ENCODE assay signal across 9 cellular contexts in the genomic region with DNA sequence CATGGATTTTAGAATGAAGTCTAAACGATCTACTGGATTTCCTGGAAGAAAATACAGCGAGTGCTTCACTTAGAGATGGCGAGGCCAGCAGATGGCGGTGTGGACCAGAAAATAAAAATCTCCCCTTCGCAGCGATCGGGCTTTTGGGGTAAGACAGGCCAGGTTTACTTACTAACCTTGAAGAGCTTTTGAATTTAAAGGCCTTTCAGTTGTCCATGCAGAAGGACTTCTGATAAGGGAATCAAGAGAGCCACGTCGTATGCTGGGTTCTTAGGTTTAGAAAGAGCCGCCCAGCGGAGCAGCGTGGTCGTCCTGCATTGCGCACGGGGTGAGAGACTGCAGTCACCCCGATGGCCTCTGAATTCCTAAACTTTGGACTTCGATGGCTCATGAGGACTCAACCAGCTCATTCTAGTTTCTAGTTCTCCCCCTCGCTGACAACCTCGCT.
DNase-seq lines count a peak whose midpoint lies in the region; ATAC-seq, FAIRE-seq and TF ChIP-seq lines count a peak whose summit lies in the region.
"Had no signal": no experiment of that assay in that cellular context is flagged by ENCODE, and none has a peak within 500 bp of the region (broad histone marks: within the 10 kb centered on the region; RNA-seq: fewer than 3 reads in every experiment).

No MANE protein-coding gene starts in this region.

- CTCF ChIA-PET in naive thymus-derived CD4-positive, alpha-beta T cell (lab: Charles Lee) = interaction anchor here (0.9 kb wide), 1 partner anchor 9 kb away, joined by 3 read pairs; no protein-coding TSS in a partner anchor

- H3K27me3 Mint-ChIP-seq in activated CD4-positive, alpha-beta T cell treated with anti-CD3 and anti-CD28 coated beads, Interleukin-2, amount 10 ng/mL, durations not matched to agents 24 days and 14 days = peaks cover 14% of the 10 kb centered on the region
- peaks cover 13 to 32% (median 30%) of the 10 kb centered on the region in 5 donors for H3K27me3 Mint-ChIP-seq in naive thymus-derived CD4-positive, alpha-beta T cell

- no peaks in the 10 kb centered on the region for H3K36me3 Mint-ChIP-seq in activated CD4-positive, alpha-beta T cell treated with anti-CD3 and anti-CD28 coated beads, Interleukin-2, amount 10 ng/mL, durations not matched to agents 24 days and 14 days (ENCODE audit: low read depth)
- no peaks in the 10 kb centered on the region for H3K36me3 Mint-ChIP-seq in naive thymus-derived CD4-positive, alpha-beta T cell

- TF ChIP-seq CTCF in esophagus squamous epithelium (IDR thresholded peaks at IDR 0.05) = peak; percentile 27 to 63 (median 56)

- H3K9me3 ChIP-seq in esophagus squamous epithelium = no peaks in the 10 kb centered on the region
- no peaks in the 10 kb centered on the region for H3K9me3 ChIP-seq in naive thymus-derived CD4-positive, alpha-beta T cell (ENCODE audit: control insufficient read depth in 2 of 3, low read length in 3 of 3)

- H3K4me1 ChIP-seq in esophagus squamous epithelium = peaks cover 0 to 9% (median 0%) of the 10 kb centered on the region in 3 donors
- H3K4me1 ChIP-seq in naive thymus-derived CD4-positive, alpha-beta T cell (ENCODE audit: control insufficient read depth in 2 of 2, insufficient read depth in 2 of 2, low read length in 2 of 2) = no peaks in the 10 kb centered on the region

- H3K27me3 ChIP-seq in esophagus squamous epithelium = peaks cover 0 to 67% (median 0%) of the 10 kb centered on the region in 4 donors
- H3K27me3 ChIP-seq in naive thymus-derived CD4-positive, alpha-beta T cell (ENCODE audit: control insufficient read depth in 2 of 2, insufficient read depth in 2 of 2, low read length in 2 of 2) = no peaks in the 10 kb centered on the region

- TF ChIP-seq POLR2A in esophagus squamous epithelium (IDR thresholded peaks at IDR 0.05) (no peak), GM12892 (IDR thresholded peaks at IDR 0.05; ENCODE audit: low read depth, low read length) (no peak)

- POLR2A ChIA-PET in naive thymus-derived CD4-positive, alpha-beta T cell (lab: Charles Lee) = no interaction called here

- peak overlapping the region in 1 of 4 donors; percentile 21 for H3K4me3 ChIP-seq in esophagus squamous epithelium
- H3K4me3 ChIP-seq in naive thymus-derived CD4-positive, alpha-beta T cell (ENCODE audit: low read length) = no peak overlapping the region

- peaks cover 3% of the 10 kb centered on the region for H3K4me1 Mint-ChIP-seq in activated CD4-positive, alpha-beta T cell treated with anti-CD3 and anti-CD28 coated beads, Interleukin-2, amount 10 ng/mL, durations not matched to agents 24 days and 14 days
- peaks cover 0 to 5% (median 4%) of the 10 kb centered on the region in 7 donors for H3K4me1 Mint-ChIP-seq in naive thymus-derived CD4-positive, alpha-beta T cell

- 31 to 41% methylated on average over 19 of the region's 19 CpGs for WGBS in esophagus squamous epithelium, 2 donors

- intact Hi-C loops in activated CD4-positive, alpha-beta T cell treated with anti-CD3 and anti-CD28 coated beads, Interleukin-2, amount 10 ng/mL, durations not matched to agents 24 days and 14 days (cut with micrococcal nuclease) = loop anchor here (1.0 kb wide), 1 partner anchor 668 kb away; no protein-coding TSS in a partner anchor
- intact Hi-C loops in esophagus squamous epithelium (cut with DNase I) = no loop called here
- intact Hi-C loops in naive thymus-derived CD4-positive, alpha-beta T cell (cut with micrococcal nuclease) = loop anchor here (1.0 kb wide), 2 partner anchors 668 to 669 kb away; no protein-coding TSS in a partner anchor

- H3K36me3 ChIP-seq in esophagus squamous epithelium = no peaks in the 10 kb centered on the region
- H3K36me3 ChIP-seq in naive thymus-derived CD4-positive, alpha-beta T cell (ENCODE audit: control insufficient read depth in 2 of 3, insufficient read depth in 3 of 3, low read length in 3 of 3) = no peaks in the 10 kb centered on the region

- no peaks in the 10 kb centered on the region for H3K9me3 Mint-ChIP-seq in activated CD4-positive, alpha-beta T cell treated with anti-CD3 and anti-CD28 coated beads, Interleukin-2, amount 10 ng/mL, durations not matched to agents 24 days and 14 days
- peaks cover 0 to 2% (median 0%) of the 10 kb centered on the region in 11 donors for H3K9me3 Mint-ChIP-seq in naive thymus-derived CD4-positive, alpha-beta T cell
- H3K9me3 Mint-ChIP-seq: effector memory CD8-positive, alpha-beta T cell had no signal

- peak; percentile 50 for ATAC-seq in naive thymus-derived CD4-positive, alpha-beta T cell
- ATAC-seq: effector memory CD8-positive, alpha-beta T cell had no signal

- H3K27ac Mint-ChIP-seq in activated CD4-positive, alpha-beta T cell treated with anti-CD3 and anti-CD28 coated beads, Interleukin-2, amount 10 ng/mL, durations not matched to agents 24 days and 14 days = no peak overlapping the region
- H3K27ac Mint-ChIP-seq in naive thymus-derived CD4-positive, alpha-beta T cell = no peak overlapping the region
- H3K27ac Mint-ChIP-seq: effector memory CD8-positive, alpha-beta T cell had no signal

- FAIRE-seq in urothelium cell line (lab: Jason Lieb, UNC) (no peak), GM12892 (lab: Jason Lieb, UNC) (no peak)

- peak; percentile 69 for DNase-seq in AG08396 (ENCODE audit: low spot score)
- DNase-seq in GOT3 (lab: John Stamatoyannopoulos, UW) = peak; percentile 43
- DNase-seq in NCI-H2227 treated with DMSO at 0.1 percent for 48 hours (lab: John Stamatoyannopoulos, UW) = peak; percentile 74
- peak; percentile 79 for DNase-seq in activated CD4-positive, alpha-beta T cell treated with anti-CD3 and anti-CD28 coated beads, Interleukin-2, amount 10 ng/mL, durations not matched to agents 24 days and 14 days
- no peak for DNase-seq in esophagus squamous epithelium (lab: John Stamatoyannopoulos, UW)
- peak in 6 of 9 donors; percentile 4 to 25 (median 19) for DNase-seq in naive thymus-derived CD4-positive, alpha-beta T cell
- DNase-seq in urothelium cell line (ENCODE audit: low spot score) = peak; percentile 61
- no peak for DNase-seq in GM12892 (ENCODE audit: insufficient read length)

- no peak overlapping the region for H3K27ac ChIP-seq in esophagus squamous epithelium
- H3K27ac ChIP-seq in naive thymus-derived CD4-positive, alpha-beta T cell (ENCODE audit: low read depth, low read length) = no peak overlapping the region

- H3K4me3 Mint-ChIP-seq in activated CD4-positive, alpha-beta T cell treated with anti-CD3 and anti-CD28 coated beads, Interleukin-2, amount 10 ng/mL, durations not matched to agents 24 days and 14 days = no peak overlapping the region
- peak overlapping the region in 2 of 10 donors; percentile 13 to 49 for H3K4me3 Mint-ChIP-seq in naive thymus-derived CD4-positive, alpha-beta T cell
- H3K4me3 Mint-ChIP-seq: effector memory CD8-positive, alpha-beta T cell had no signal

Comparison
In these comparisons a context has a peak if more than half of its experiments do, and no peak if none do; other contexts are left out.
1. DNase-seq: peak in AG08396 (single experiment), GOT3 (single experiment), NCI-H2227 treated with DMSO at 0.1 percent for 48 hours (single experiment), activated CD4-positive, alpha-beta T cell treated with anti-CD3 and anti-CD28 coated beads, Interleukin-2, amount 10 ng/mL, durations not matched to agents 24 days and 14 days (single experiment), naive thymus-derived CD4-positive, alpha-beta T cell (6 of 9) and urothelium cell line (single experiment); none in esophagus squamous epithelium (single experiment) and GM12892 (single experiment).